In genomic region chr9:123261006-123261677, GRCh38 we compare ENCODE assay signal across 19 cellular contexts.
"Had no signal": no experiment of that assay in that cellular context is flagged by ENCODE, and none has a peak within 500 bp of the region (broad histone marks: within the 10 kb centered on the region; RNA-seq: fewer than 3 reads in every experiment).

No MANE protein-coding gene starts in this region.

- H3K27ac Mint-ChIP-seq: activated naive CD4-positive, alpha-beta T cell treated with anti-CD3 and anti-CD28 coated beads for 36 hours; activated naive CD8-positive, alpha-beta T cell treated with anti-CD3 and anti-CD28 coated beads, Interleukin-2, amount 50 U/mL, for 24 hours; activated T-helper 2 cell treated with anti-CD3 and anti-CD28 coated beads, Interferon-gamma antibody, Interleukin-2, Interleukin-4, amounts not matched to agents 10 μg/mL and 5 μg/mL and 100 μg/mL, durations not matched to agents 14 hours and 24 hours and 36 hours; nephron had no signal

- H3K4me1 ChIP-seq: ascending aorta had no signal

- H3K4me3 Mint-ChIP-seq: activated naive CD4-positive, alpha-beta T cell treated with anti-CD3 and anti-CD28 coated beads for 36 hours; activated naive CD8-positive, alpha-beta T cell treated with anti-CD3 and anti-CD28 coated beads, Interleukin-2, amount 50 U/mL, for 24 hours; nephron had no signal

- H3K4me3 ChIP-seq: ascending aorta had no signal

- ATAC-seq: activated CD4-positive, CD25-positive, alpha-beta regulatory T cell treated with anti-CD3 and anti-CD28 coated beads, Interleukin-2, amount 50 U/mL, for 24 hours; activated naive CD8-positive, alpha-beta T cell treated with anti-CD3 and anti-CD28 coated beads, Interleukin-2, amount 50 U/mL, for 24 hours; stimulated activated naive CD8-positive, alpha-beta T cell treated with anti-CD3 and anti-CD28 coated beads, Interleukin-15, Interleukin-2, amounts not matched to agents 100 U/mL and 50 U/mL, for 24 hours had no signal

- H3K9me3 Mint-ChIP-seq: activated naive CD4-positive, alpha-beta T cell treated with anti-CD3 and anti-CD28 coated beads for 36 hours; activated naive CD8-positive, alpha-beta T cell treated with anti-CD3 and anti-CD28 coated beads, Interleukin-2, amount 50 U/mL, for 24 hours; activated T-helper 2 cell treated with anti-CD3 and anti-CD28 coated beads, Interferon-gamma antibody, Interleukin-2, Interleukin-4, amounts not matched to agents 10 μg/mL and 5 μg/mL and 100 μg/mL, durations not matched to agents 14 hours and 24 hours and 36 hours; nephron had no signal

- H3K27me3 Mint-ChIP-seq: activated naive CD8-positive, alpha-beta T cell treated with anti-CD3 and anti-CD28 coated beads, Interleukin-2, amount 50 U/mL, for 24 hours had no signal

- FAIRE-seq: bronchial epithelial cell had no signal

- H3K27me3 ChIP-seq: ascending aorta had no signal

- H3K9me3 ChIP-seq: ascending aorta had no signal

- DNase-seq: activated naive CD4-positive, alpha-beta T cell treated with anti-CD3 and anti-CD28 coated beads for 36 hours; activated naive CD8-positive, alpha-beta T cell treated with anti-CD3 and anti-CD28 coated beads, Interleukin-2, amount 50 U/mL, for 24 hours; activated T-cell treated with anti-CD3 and anti-CD28 coated beads for 4 hours; foreskin melanocyte; kidney glomerular epithelial cell; mesendoderm; nucleus accumbens; posterior cingulate gyrus; retina; stimulated activated CD4-positive, alpha-beta T cell treated with anti-CD3 and anti-CD28 coated beads, Interleukin-4, amount 100 ng/mL, for 1 hour; stimulated activated naive CD8-positive, alpha-beta T cell treated with anti-CD3 and anti-CD28 coated beads, Interleukin-15, Interleukin-2, amounts not matched to agents 100 U/mL and 50 U/mL, for 24 hours; T-helper 9 cell; trophoblast cell had no signal

- H3K27ac ChIP-seq: ascending aorta, epithelial cell of prostate had no signal

- H3K36me3 ChIP-seq: ascending aorta had no signal
